ENCODE assay signal across 8 cellular contexts in the genomic region with DNA sequence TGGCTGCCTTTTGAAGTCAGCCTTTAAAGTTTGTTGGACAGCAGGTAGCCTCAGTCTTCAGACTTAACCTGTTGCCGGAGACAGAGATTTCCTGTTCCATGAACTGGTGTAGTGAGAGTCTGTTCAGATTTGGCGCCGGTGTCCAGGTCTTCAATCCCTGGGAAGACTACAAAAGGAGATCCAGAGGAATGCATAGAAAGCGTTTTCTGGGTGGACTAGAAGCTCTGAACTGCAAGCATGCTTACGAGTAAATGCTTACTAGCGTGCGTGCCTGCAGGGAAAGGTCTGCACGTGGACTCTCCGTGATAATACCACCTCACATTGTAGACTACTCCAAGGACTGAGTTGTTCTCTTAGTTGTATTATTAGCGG. TPM values are rescaled to one million over a fixed set of nuclear protein-coding genes. Genes with fewer than 3 reads are reported as not detected.
DNase-seq lines count a peak whose midpoint lies in the region; ATAC-seq and TF ChIP-seq lines count a peak whose summit lies in the region.

No MANE protein-coding gene starts in this region.

- TF ChIP-seq POLR2A in upper lobe of left lung (IDR thresholded peaks at IDR 0.05): no peak

- H3K36me3 ChIP-seq in KMS-11 (ENCODE audit: insufficient read depth): no peaks in the 10 kb centered on the region
- H3K36me3 ChIP-seq in liver (ENCODE audit: control insufficient read depth in 4 of 4, insufficient read depth in 3 of 4, low read depth in 1 of 4, low read length in 3 of 4): no peaks in the 10 kb centered on the region
- no peaks in the 10 kb centered on the region for H3K36me3 ChIP-seq in upper lobe of left lung

- DNase-seq in COLO829 (ENCODE audit: low spot score): peak; percentile 28
- DNase-seq in astrocyte of the hippocampus (ENCODE audit: low read depth, low spot score): peak; percentile 63
- DNase-seq in upper lobe of left lung: no peak
- DNase-seq in central memory CD4-positive, alpha-beta T cell: no peak
- DNase-seq in mucosa of gallbladder (ENCODE audit: low spot score): no peak

- 3% methylated on average over 10 of the region's 10 CpGs for WGBS in liver
- WGBS in upper lobe of left lung, 2 donors: 7% methylated on average over 10 of the region's 10 CpGs

- TF ChIP-seq CTCF in KMS-11 (conservative IDR thresholded peaks at IDR 0.05; ENCODE audit: low read depth, low read length) (no peak), liver (IDR thresholded peaks at IDR 0.05; ENCODE audit: low read depth, low read length, missing input control) (no peak), upper lobe of left lung (IDR thresholded peaks at IDR 0.05) (no peak)

- peaks cover 46% of the 10 kb centered on the region for H3K4me1 ChIP-seq in KMS-11 (ENCODE audit: low read depth, poor library complexity, severe bottlenecking)
- H3K4me1 ChIP-seq in liver (ENCODE audit: control insufficient read depth in 4 of 4, insufficient read depth in 4 of 4, low read length in 3 of 4): peaks cover 7 to 28% (median 21%) of the 10 kb centered on the region in 4 donors
- peaks cover 29 to 57% (median 36%) of the 10 kb centered on the region in 4 donors for H3K4me1 ChIP-seq in upper lobe of left lung

- H3K4me2 ChIP-seq in KMS-11: peak overlapping the region; percentile 98

- peaks cover 58% of the 10 kb centered on the region for H3K79me2 ChIP-seq in KMS-11 (ENCODE audit: insufficient read depth, low read depth)

- ATAC-seq in upper lobe of left lung (ENCODE audit: low FRiP score in 2 of 2): no peak
- no peak for ATAC-seq in HG03280 (IDR thresholded peaks at IDR 0.05; ENCODE audit: unreplicated experiment)

- peak overlapping the region; percentile 42; the same call in 1 of the 2 replicates for H3K27ac ChIP-seq in KMS-11
- peak overlapping the region; percentile 86 to 94 for H3K27ac ChIP-seq in liver (ENCODE audit: low read depth in 1 of 2, low read length in 2 of 2)
- H3K27ac ChIP-seq in upper lobe of left lung: peak overlapping the region; percentile 86 to 92 (median 91)

- TF ChIP-seq RAD21 in liver (IDR thresholded peaks at IDR 0.05): no peak

- H3K9ac ChIP-seq in KMS-11 (peak overlapping the region; percentile 78; the same call in 1 of the 2 replicates), liver (ENCODE audit: low read depth in 1 of 2, low read length in 2 of 2) (peak overlapping the region; percentile 53 to 82)

- no peaks in the 10 kb centered on the region for H3K9me3 ChIP-seq in liver (ENCODE audit: control insufficient read depth in 4 of 4, low read length in 3 of 4)
- H3K9me3 ChIP-seq in upper lobe of left lung: no peaks in the 10 kb centered on the region

- H3K4me3 ChIP-seq in KMS-11 (IDR thresholded peaks at IDR 0.05; ENCODE audit: insufficient read depth, low read depth, low read length): no peak overlapping the region
- H3K4me3 ChIP-seq in liver (ENCODE audit: low read depth in 1 of 3, low read length in 3 of 3): peak overlapping the region; percentile 88 to 99 (median 94)
- peak overlapping the region; percentile 91 to 99 (median 97) for H3K4me3 ChIP-seq in upper lobe of left lung

- H3K27me3 ChIP-seq in KMS-11 (ENCODE audit: insufficient read depth, low read depth) (no peaks in the 10 kb centered on the region), liver (ENCODE audit: control insufficient read depth in 4 of 4, insufficient read depth in 4 of 4, low read length in 3 of 4) (no peaks in the 10 kb centered on the region), upper lobe of left lung (no peaks in the 10 kb centered on the region)

- H4K20me1 ChIP-seq in KMS-11 (ENCODE audit: insufficient read depth): peaks cover 21% of the 10 kb centered on the region; the same call in 1 of the 2 replicates

- peak overlapping the region; percentile 74; the same call in 1 of the 2 replicates for H2AFZ ChIP-seq in KMS-11 (ENCODE audit: low read depth)

- no peak for TF ChIP-seq EP300 in upper lobe of left lung (IDR thresholded peaks at IDR 0.05)

TF ChIP-seq in liver, 16 proteins besides CTCF, POLR2A, EP300 and RAD21:
- TF ChIP-seq, protein P1, sequence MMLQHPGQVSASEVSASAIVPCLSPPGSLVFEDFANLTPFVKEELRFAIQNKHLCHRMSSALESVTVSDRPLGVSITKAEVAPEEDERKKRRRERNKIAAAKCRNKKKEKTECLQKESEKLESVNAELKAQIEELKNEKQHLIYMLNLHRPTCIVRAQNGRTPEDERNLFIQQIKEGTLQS (IDR thresholded peaks at IDR 0.05): no peak
- TF ChIP-seq, protein P2, sequence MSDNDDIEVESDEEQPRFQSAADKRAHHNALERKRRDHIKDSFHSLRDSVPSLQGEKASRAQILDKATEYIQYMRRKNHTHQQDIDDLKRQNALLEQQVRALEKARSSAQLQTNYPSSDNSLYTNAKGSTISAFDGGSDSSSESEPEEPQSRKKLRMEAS (IDR thresholded peaks at IDR 0.05): no peak
- no peak for TF ChIP-seq JUND (IDR thresholded peaks at IDR 0.05)
- no peak for TF ChIP-seq TAF1 (conservative IDR thresholded peaks at IDR 0.05)
- no peak for TF ChIP-seq HNF4A (conservative IDR thresholded peaks at IDR 0.05)
- no peak for TF ChIP-seq REST (IDR thresholded peaks at IDR 0.05)
- no peak for TF ChIP-seq RXRA (IDR thresholded peaks at IDR 0.05)
- no peak for TF ChIP-seq GABPA (IDR thresholded peaks at IDR 0.05 in 1 of 2, conservative IDR thresholded peaks at IDR 0.05 in 1 of 2)
- TF ChIP-seq FOXA1 (IDR thresholded peaks at IDR 0.05): no peak
- no peak for TF ChIP-seq HNF4G (IDR thresholded peaks at IDR 0.05)
- no peak for TF ChIP-seq YY1 (IDR thresholded peaks at IDR 0.05)

RNA-seq across cellular contexts. Expression of gene GLRX3, which starts 0.9 kb away (rescaled TPM):
- 10 to 100 TPM; 24.0 to 25.3 TPM for total RNA-seq in liver
- 10 to 100 TPM; 31.7 to 34.0 TPM for polyA plus RNA-seq in liver
- total RNA-seq in upper lobe of left lung: 10 to 100 TPM; 21.8 to 64.2 (median 45.7) TPM
- total RNA-seq in mucosa of gallbladder: 50.1 TPM

RNA-seq across cellular contexts. Expression of gene C10orf143, which starts 26.4 kb away (rescaled TPM):
- under 1 TPM; 0.14 to 0.67 TPM for total RNA-seq in liver
- polyA plus RNA-seq in liver: 1 to 10 TPM; 1.8 to 2.7 TPM
- 1 to 10 TPM in 4 of 6 donors, under 1 TPM in 1, not detected in 1; 0.55 to 6.0 (median 4.4) TPM for total RNA-seq in upper lobe of left lung
- 4.8 TPM for total RNA-seq in mucosa of gallbladder

Comparison
In these comparisons a context has a peak if more than half of its experiments do, and no peak if none do; other contexts are left out.
1. DNase-seq: peak in COLO829 (single experiment) and astrocyte of the hippocampus (single experiment); none in upper lobe of left lung (0 of 2), central memory CD4-positive, alpha-beta T cell (single experiment) and mucosa of gallbladder (single experiment).
2. Peak in every context shown above with its lines, with median percentiles within 50 percentile points of each other: H3K27ac ChIP-seq.